13 cellular contexts compared by ENCODE assay signal in the genomic region with DNA sequence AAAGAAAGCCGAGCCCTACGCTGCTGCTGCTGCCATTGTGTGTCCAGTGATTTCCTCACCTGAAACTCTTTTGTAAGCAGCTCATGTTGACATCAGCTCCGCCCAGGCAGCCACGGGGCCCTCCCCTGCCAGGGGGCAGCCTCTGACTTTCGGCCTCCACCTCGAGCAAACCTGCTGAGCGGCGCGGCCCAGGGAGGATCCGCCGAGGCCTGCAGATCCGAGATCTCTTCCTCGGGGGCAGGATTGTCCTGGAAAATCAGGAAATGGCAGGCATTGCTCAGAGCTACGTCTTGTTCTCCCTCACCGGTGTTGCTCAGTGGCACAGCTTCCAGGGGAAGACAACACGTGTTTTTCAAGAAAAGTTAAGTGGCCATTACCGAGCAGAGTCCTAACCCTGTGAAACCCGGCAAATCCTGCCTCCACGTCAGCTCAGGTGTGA. TPM values are rescaled to one million over a fixed set of nuclear protein-coding genes. Genes with fewer than 3 reads are reported as not detected.
DNase-seq lines count a peak whose midpoint lies in the region; TF ChIP-seq lines count a peak whose summit lies in the region.
"Had no signal": no experiment of that assay in that cellular context is flagged by ENCODE, and none has a peak within 500 bp of the region (broad histone marks: within the 10 kb centered on the region; RNA-seq: fewer than 3 reads in every experiment).

No MANE protein-coding gene starts in this region.

- H4K20me1 ChIP-seq in neural progenitor cell (ENCODE audit: low read depth) (peaks cover 24% of the 10 kb centered on the region), Karpas-422 (ENCODE audit: insufficient read depth, low read depth, low read length) (no peaks in the 10 kb centered on the region)

- H3K27me3 Mint-ChIP-seq in neural progenitor cell (ENCODE audit: insufficient read depth, low read depth) = peaks cover 4% of the 10 kb centered on the region

- peaks cover 13% of the 10 kb centered on the region for H3F3A ChIP-seq in neural progenitor cell (ENCODE audit: low read depth)

- H3K4me2 ChIP-seq in neural progenitor cell (peak overlapping the region; percentile 36), Karpas-422 (ENCODE audit: low read depth, low read length, poor library complexity, severe bottlenecking) (no peak overlapping the region)

- DNase-seq in DMS153 treated with DMSO at 0.1 percent for 48 hours (lab: John Stamatoyannopoulos, UW; ENCODE audit: unreplicated experiment) (peak; percentile 17), NCI-H2227 (lab: John Stamatoyannopoulos, UW; ENCODE audit: unreplicated experiment) (peak; percentile 76), epithelial cell of esophagus (ENCODE audit: low read depth) (peak; percentile 99), neural progenitor cell (ENCODE audit: low spot score) (peak; percentile 67), activated gamma-delta T cell treated with Interleukin-2 at 50 U/mL for 16 hours (no peak), Karpas-422 (no peak), NCI-H82 treated with DMSO at 0.1 percent for 48 hours (lab: John Stamatoyannopoulos, UW; ENCODE audit: unreplicated experiment) (no peak), NCI-H2171 (lab: John Stamatoyannopoulos, UW) (no peak)
- DNase-seq: C1 segment of cervical spinal cord, GOT3, NCI-H774 had no signal

- H3K36me3 Mint-ChIP-seq in neural progenitor cell = peaks cover 21% of the 10 kb centered on the region

- H3K4me3 Mint-ChIP-seq in neural progenitor cell = no peak overlapping the region
- H3K4me3 Mint-ChIP-seq: T-helper 1 cell treated with Interleukin-12 subunit alpha and Interleukin-12 subunit beta and Interleukin-4 antibody, amounts not matched to agents 30 μg/mL and 1 μg/mL, for 36 hours had no signal

- H3K4me3 ChIP-seq in epithelial cell of esophagus (ENCODE audit: low read length) = peak overlapping the region; percentile 17
- no peak overlapping the region for H3K4me3 ChIP-seq in neural progenitor cell
- no peak overlapping the region for H3K4me3 ChIP-seq in Karpas-422 (ENCODE audit: low read length)

- H2AFZ ChIP-seq in neural progenitor cell (replicated peaks) (no peak overlapping the region), Karpas-422 (ENCODE audit: low read length) (no peak overlapping the region)

- H3K27me3 ChIP-seq in neural progenitor cell (no peaks in the 10 kb centered on the region), Karpas-422 (ENCODE audit: low read length) (no peaks in the 10 kb centered on the region)

- peaks cover 26% of the 10 kb centered on the region for H3K4me1 Mint-ChIP-seq in neural progenitor cell

- no peaks in the 10 kb centered on the region for H3K36me3 ChIP-seq in neural progenitor cell
- H3K36me3 ChIP-seq in Karpas-422 (ENCODE audit: insufficient read depth, low read length) = no peaks in the 10 kb centered on the region

- TF ChIP-seq CTCF in epithelial cell of esophagus (IDR thresholded peaks at IDR 0.05; ENCODE audit: insufficient read depth, low read depth, low read length, missing control alignments) (peak; percentile 1), neural progenitor cell (IDR thresholded peaks at IDR 0.05) (no peak)

- H3K9ac ChIP-seq in neural progenitor cell (no peak overlapping the region), Karpas-422 (ENCODE audit: low read length) (no peak overlapping the region)

- H3K79me2 ChIP-seq in neural progenitor cell (ENCODE audit: low read depth) = peaks cover 7% of the 10 kb centered on the region
- H3K79me2 ChIP-seq in Karpas-422 (ENCODE audit: low read length) = peaks cover 50% of the 10 kb centered on the region

- H3K9me3 Mint-ChIP-seq in neural progenitor cell = no peaks in the 10 kb centered on the region
- H3K9me3 Mint-ChIP-seq: T-helper 1 cell treated with Interleukin-12 subunit alpha and Interleukin-12 subunit beta and Interleukin-4 antibody, amounts not matched to agents 30 μg/mL and 1 μg/mL, for 36 hours had no signal

- no peak overlapping the region for H3K27ac Mint-ChIP-seq in neural progenitor cell
- H3K27ac Mint-ChIP-seq: T-helper 1 cell treated with Interleukin-12 subunit alpha and Interleukin-12 subunit beta and Interleukin-4 antibody, amounts not matched to agents 30 μg/mL and 1 μg/mL, for 36 hours had no signal

- H3K9me3 ChIP-seq in neural progenitor cell (ENCODE audit: low read depth) = no peaks in the 10 kb centered on the region
- H3K9me3 ChIP-seq in Karpas-422 (ENCODE audit: low read length) = no peaks in the 10 kb centered on the region

- peak overlapping the region; percentile 15 for H3K27ac ChIP-seq in neural progenitor cell
- no peak overlapping the region for H3K27ac ChIP-seq in Karpas-422 (ENCODE audit: low read length)

- no peaks in the 10 kb centered on the region for H3K9me2 ChIP-seq in Karpas-422 (replicated peaks; ENCODE audit: insufficient read depth, low read length)

- H3K4me1 ChIP-seq in neural progenitor cell (peaks cover 16% of the 10 kb centered on the region), Karpas-422 (ENCODE audit: low read length) (peaks cover 8% of the 10 kb centered on the region)

RNA-seq across cellular contexts. Expression of a gene that starts 35.6 kb away (rescaled TPM):
- total RNA-seq in neural progenitor cell (ENCODE audit: low replicate concordance) = not detected in 2 replicates
- total RNA-seq in Karpas-422 (2014; rRNA removed; shearing (Covaris generic); ENCODE audit: low replicate concordance) = not detected in 2 replicates
- total RNA-seq: sciatic nerve had no signal

Comparison
In these comparisons a context has a peak if more than half of its experiments do, and no peak if none do; other contexts are left out.
1. DNase-seq: peak in DMS153 treated with DMSO at 0.1 percent for 48 hours (single experiment), NCI-H2227 (single experiment), epithelial cell of esophagus (single experiment) and neural progenitor cell (single experiment); none in activated gamma-delta T cell treated with Interleukin-2 at 50 U/mL for 16 hours (single experiment), Karpas-422 (single experiment), NCI-H82 treated with DMSO at 0.1 percent for 48 hours (single experiment) and NCI-H2171 (single experiment).